In genomic region chr6:17986656-17987575, GRCh38 we compare ENCODE assay signal across 8 cellular contexts. TPM values are rescaled to one million over a fixed set of nuclear protein-coding genes. Genes with fewer than 3 reads are reported as not detected.
DNase-seq lines count a peak whose midpoint lies in the region; ATAC-seq and TF ChIP-seq lines count a peak whose summit lies in the region.

No MANE protein-coding gene starts in this region.

- H3K4me3 ChIP-seq in coronary artery = peak overlapping the region; percentile 88

- H3K4me3 Mint-ChIP-seq in CD4-positive, alpha-beta T cell = peak overlapping the region; percentile 81
- H3K4me3 Mint-ChIP-seq in stimulated activated memory B cell treated with anti-CD40 and anti-IgM and Interleukin-4, amounts not matched to agents 10 μg/mL and 1 μg/mL and 100 μg/mL, for 72 hours = peak overlapping the region; percentile 79

- peaks cover 4% of the 10 kb centered on the region for H3K36me3 Mint-ChIP-seq in CD4-positive, alpha-beta T cell (ENCODE audit: low read depth)
- no peaks in the 10 kb centered on the region for H3K36me3 Mint-ChIP-seq in stimulated activated memory B cell treated with anti-CD40 and anti-IgM and Interleukin-4, amounts not matched to agents 10 μg/mL and 1 μg/mL and 100 μg/mL, for 72 hours

- ATAC-seq in CD4-positive, alpha-beta T cell (ENCODE audit: poor library complexity) = peak; percentile 20
- ATAC-seq in GM19035 (IDR thresholded peaks at IDR 0.05; ENCODE audit: unreplicated experiment) (peak; percentile 28), HG03159 (IDR thresholded peaks at IDR 0.05; ENCODE audit: unreplicated experiment) (peak; percentile 18), left colon (peak; percentile 53)
- ATAC-seq in stimulated activated memory B cell treated with anti-CD40 and anti-IgM and Interleukin-4, amounts not matched to agents 10 μg/mL and 1 μg/mL and 100 μg/mL, for 72 hours = peak; percentile 49

- CTCF ChIA-PET in CD4-positive, alpha-beta T cell (lab: Charles Lee) = no interaction called here

- intact Hi-C loops in CD4-positive, alpha-beta T cell (cut with DNase I, micrococcal nuclease) = no loop called here
- intact Hi-C loops in left colon (cut with DNase I, micrococcal nuclease) = loop anchor here in 1 of 2 donors (10.0 kb wide), 1 partner anchor 122 kb away; no protein-coding TSS in a partner anchor

- peaks cover 46% of the 10 kb centered on the region for H3K27me3 ChIP-seq in CD4-positive, alpha-beta T cell (ENCODE audit: control insufficient read depth, insufficient read depth, low read length)

- peaks cover 65% of the 10 kb centered on the region for H3K27me3 Mint-ChIP-seq in CD4-positive, alpha-beta T cell
- H3K27me3 Mint-ChIP-seq in stimulated activated memory B cell treated with anti-CD40 and anti-IgM and Interleukin-4, amounts not matched to agents 10 μg/mL and 1 μg/mL and 100 μg/mL, for 72 hours = peaks cover 10% of the 10 kb centered on the region

- no peak overlapping the region for H3K27ac Mint-ChIP-seq in CD4-positive, alpha-beta T cell
- H3K27ac Mint-ChIP-seq in stimulated activated memory B cell treated with anti-CD40 and anti-IgM and Interleukin-4, amounts not matched to agents 10 μg/mL and 1 μg/mL and 100 μg/mL, for 72 hours = peak overlapping the region; percentile 48

- no peaks in the 10 kb centered on the region for H3K9me3 Mint-ChIP-seq in CD4-positive, alpha-beta T cell
- H3K9me3 Mint-ChIP-seq in stimulated activated memory B cell treated with anti-CD40 and anti-IgM and Interleukin-4, amounts not matched to agents 10 μg/mL and 1 μg/mL and 100 μg/mL, for 72 hours = no peaks in the 10 kb centered on the region

- H3K4me1 Mint-ChIP-seq in CD4-positive, alpha-beta T cell (ENCODE audit: low read depth) = peaks cover 7% of the 10 kb centered on the region
- H3K4me1 Mint-ChIP-seq in stimulated activated memory B cell treated with anti-CD40 and anti-IgM and Interleukin-4, amounts not matched to agents 10 μg/mL and 1 μg/mL and 100 μg/mL, for 72 hours = peaks cover 31% of the 10 kb centered on the region

- no peak for DNase-seq in CD4-positive, alpha-beta T cell
- DNase-seq in RPMI7951 (ENCODE audit: low read depth) (peak; percentile 60), coronary artery (ENCODE audit: low spot score) (peak; percentile 86), left colon (peak; percentile 66 to 77)
- no peak for DNase-seq in effector CD8-positive, alpha-beta T cell (lab: John Stamatoyannopoulos, UW)

- no peaks in the 10 kb centered on the region for H3K9me3 ChIP-seq in CD4-positive, alpha-beta T cell (ENCODE audit: control insufficient read depth, low read length)

- TF ChIP-seq CTCF in CD4-positive, alpha-beta T cell (IDR thresholded peaks at IDR 0.05) = no peak
- TF ChIP-seq CTCF in coronary artery (IDR thresholded peaks at IDR 0.05) = no peak

- no peak overlapping the region for H3K27ac ChIP-seq in CD4-positive, alpha-beta T cell (ENCODE audit: low read depth, low read length)
- peak overlapping the region; percentile 89 to 97 for H3K27ac ChIP-seq in coronary artery

- POLR2A ChIA-PET in CD4-positive, alpha-beta T cell (lab: Charles Lee) = no interaction called here

RNA-seq across cellular contexts. Expression of gene KIF13A, which starts 0.5 kb away (rescaled TPM):
- 1 to 10 TPM in 1 of 2 experiments, under 1 TPM in 1; 0.91 to 1.4 TPM for total RNA-seq in CD4-positive, alpha-beta T cell
- 25.5 and 25.7 TPM in 2 replicates for total RNA-seq in RPMI7951 (2014; rRNA removed; shearing (Covaris generic))
- 10 to 100 TPM; 40.5 to 47.0 TPM for total RNA-seq in left colon

Comparison
In these comparisons a context has a peak if more than half of its experiments do, and no peak if none do; other contexts are left out.
1. DNase-seq: peak in RPMI7951 (single experiment), coronary artery (single experiment) and left colon (2 of 2); none in CD4-positive, alpha-beta T cell (0 of 10) and effector CD8-positive, alpha-beta T cell (single experiment).
2. RNA of gene KIF13A, which starts 0.5 kb away (total RNA-seq): 40.5 to 47.0 TPM in left colon and 25.5 to 25.7 TPM in RPMI7951; 0.91 to 1.4 TPM in CD4-positive, alpha-beta T cell; every median in the first group is over 10 times any median in the second.
3. Peak in every context shown above with its lines, with median percentiles within 50 percentile points of each other: ATAC-seq.